2 cellular contexts compared by ENCODE assay signal in the genomic region with DNA sequence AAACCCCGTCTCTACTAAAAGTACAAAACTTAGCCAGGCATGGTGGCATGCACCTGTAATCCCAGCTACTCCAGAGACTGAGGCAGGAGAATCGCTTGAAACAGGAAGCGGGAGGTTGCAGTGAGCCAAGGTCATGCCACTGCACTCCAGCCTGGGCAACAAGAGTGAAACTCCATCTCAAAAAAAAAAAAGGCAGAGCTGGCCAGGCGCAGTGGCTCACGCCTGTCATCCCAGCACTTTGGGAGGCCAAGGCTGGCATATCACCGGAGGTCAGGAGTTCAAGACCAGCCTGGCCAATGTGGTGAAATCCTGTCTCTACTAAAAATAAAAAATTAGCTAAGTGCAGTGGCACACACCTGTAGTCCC. TPM values are rescaled to one million over a fixed set of nuclear protein-coding genes. Genes with fewer than 3 reads are reported as not detected.
"Had no signal": no experiment of that assay in that cellular context is flagged by ENCODE, and none has a peak within 500 bp of the region (broad histone marks: within the 10 kb centered on the region; RNA-seq: fewer than 3 reads in every experiment).

No MANE protein-coding gene starts in this region.

RNA-seq across cellular contexts. Expression of a gene that starts 4.8 kb away (rescaled TPM):
- total RNA-seq: G401, GM12878 had no signal

RNA-seq across cellular contexts. Expression of a gene that starts 27.9 kb away (rescaled TPM):
- total RNA-seq: G401 had no signal
